8 cellular contexts compared by ENCODE assay signal in the genomic region with DNA sequence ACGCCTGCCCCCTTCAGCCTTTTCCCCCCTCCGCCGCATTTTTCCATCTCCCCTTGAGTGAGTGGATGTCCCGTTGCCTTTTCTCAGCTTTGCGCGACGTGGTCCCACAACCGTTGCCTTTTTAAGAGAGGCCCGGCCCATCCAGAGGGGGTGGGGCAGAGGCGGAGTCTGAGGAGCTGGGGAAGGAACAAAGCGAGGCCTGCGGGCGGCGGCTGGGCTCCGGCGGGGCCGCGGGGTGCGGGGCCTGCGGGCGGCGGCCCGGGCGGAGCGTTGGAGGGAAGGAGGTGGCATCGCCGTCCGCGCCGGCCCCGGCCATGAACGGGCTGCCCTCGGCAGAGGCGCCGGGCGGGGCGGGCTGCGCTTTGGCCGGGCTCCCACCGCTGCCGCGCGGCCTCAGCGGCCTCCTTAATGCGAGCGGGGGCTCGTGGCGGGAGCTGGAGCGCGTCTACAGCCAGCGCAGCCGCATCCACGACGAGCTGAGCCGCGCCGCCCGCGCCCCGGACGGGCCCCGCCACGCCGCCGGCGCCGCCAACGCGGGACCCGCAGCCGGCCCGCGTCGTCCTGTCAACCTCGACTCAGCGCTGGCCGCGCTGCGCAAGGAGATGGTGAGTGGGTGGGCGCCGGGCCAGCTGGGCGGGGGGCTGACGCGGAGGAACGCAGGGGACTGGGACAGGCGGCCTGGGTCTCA. TPM values are rescaled to one million over a fixed set of nuclear protein-coding genes. Genes with fewer than 3 reads are reported as not detected.
A peak's percentile ranks its signal among the peaks of the same experiment; 100 is the strongest.
DNase-seq lines count a peak whose midpoint lies in the region; ATAC-seq and TF ChIP-seq lines count a peak whose summit lies in the region.

A gene (plus strand): TSS at position 183 of the 688 bp plus-strand sequence. CDS start 132 bp downstream, at position 315.

- H3K4me3 Mint-ChIP-seq in activated CD8-positive, alpha-beta T cell treated with anti-CD3 and anti-CD28 coated beads, Interleukin-2, amount 10 ng/mL, durations not matched to agents 7 days and 5 days = peak within 1 kb of the TSS; percentile 100

- TF ChIP-seq POLR2A in lower leg skin (IDR thresholded peaks at IDR 0.05) = no peak

- intact Hi-C loops in lower leg skin (cut with DNase I; ENCODE audit: low total_unique reads) = no loop called here

- ATAC-seq in activated CD8-positive, alpha-beta T cell treated with anti-CD3 and anti-CD28 coated beads, Interleukin-2, amount 10 ng/mL, durations not matched to agents 7 days and 5 days = peak; percentile 13
- no peak for ATAC-seq in GM19023 (IDR thresholded peaks at IDR 0.05; ENCODE audit: unreplicated experiment)

- H3K9me3 ChIP-seq in duodenal mucosa (ENCODE audit: control insufficient read depth in 1 of 2, low read length in 2 of 2) = no peaks in the 10 kb centered on the region

- POLR2A ChIA-PET in activated CD8-positive, alpha-beta T cell treated with anti-CD3 and anti-CD28 coated beads, Interleukin-2, amount 10 ng/mL, durations not matched to agents 7 days and 5 days (lab: Charles Lee) = interaction anchor here (0.6 to 6.0 kb wide), 19 partner anchors 13 to 326 kb away, joined by 3 to 38 read pairs (median 4); a partner anchor contains a TSS

- WGBS in lower leg skin, 2 donors = 1 to 2% methylated on average over 49 to 54 of the region's 86 CpGs

- H3K27ac Mint-ChIP-seq in activated CD8-positive, alpha-beta T cell treated with anti-CD3 and anti-CD28 coated beads, Interleukin-2, amount 10 ng/mL, durations not matched to agents 7 days and 5 days = peak within 1 kb of the TSS; percentile 99

- peaks cover 55 to 73% of the 10 kb centered on the region in 2 donors for H3K4me1 ChIP-seq in duodenal mucosa (ENCODE audit: control insufficient read depth in 1 of 2, insufficient read depth in 2 of 2, low read length in 2 of 2)

- H3K9me3 Mint-ChIP-seq in activated CD8-positive, alpha-beta T cell treated with anti-CD3 and anti-CD28 coated beads, Interleukin-2, amount 10 ng/mL, durations not matched to agents 7 days and 5 days (ENCODE audit: insufficient read depth) = no peaks in the 10 kb centered on the region

- no peaks in the 10 kb centered on the region for H3K36me3 ChIP-seq in duodenal mucosa (ENCODE audit: control insufficient read depth in 1 of 2, insufficient read depth in 2 of 2, low read length in 2 of 2)

- H3K27me3 Mint-ChIP-seq in activated CD8-positive, alpha-beta T cell treated with anti-CD3 and anti-CD28 coated beads, Interleukin-2, amount 10 ng/mL, durations not matched to agents 7 days and 5 days (ENCODE audit: low read depth) = no peaks in the 10 kb centered on the region

- H3K36me3 Mint-ChIP-seq in activated CD8-positive, alpha-beta T cell treated with anti-CD3 and anti-CD28 coated beads, Interleukin-2, amount 10 ng/mL, durations not matched to agents 7 days and 5 days (ENCODE audit: low read depth) = peaks cover 31% of the 10 kb centered on the region

- CTCF ChIA-PET in activated CD8-positive, alpha-beta T cell treated with anti-CD3 and anti-CD28 coated beads, Interleukin-2, amount 10 ng/mL, durations not matched to agents 7 days and 5 days (lab: Charles Lee) = interaction anchor here (1.0 to 4.7 kb wide), 16 partner anchors 9 to 156 kb away, joined by 3 to 95 read pairs (median 8); a partner anchor contains a TSS

- no peak for TF ChIP-seq CTCF in lower leg skin (IDR thresholded peaks at IDR 0.05)

- H3K4me1 Mint-ChIP-seq in activated CD8-positive, alpha-beta T cell treated with anti-CD3 and anti-CD28 coated beads, Interleukin-2, amount 10 ng/mL, durations not matched to agents 7 days and 5 days (ENCODE audit: low read depth) = peaks cover 61% of the 10 kb centered on the region

- peak within 1 kb of the TSS; percentile 83 to 94 for H3K4me3 ChIP-seq in duodenal mucosa (ENCODE audit: low read depth in 1 of 2, low read length in 2 of 2)
- H3K4me3 ChIP-seq in lower leg skin (ENCODE audit: low read depth, poor library complexity, severe bottlenecking) = peak within 1 kb of the TSS; percentile 35

- no peaks in the 10 kb centered on the region for H3K27me3 ChIP-seq in duodenal mucosa (ENCODE audit: control insufficient read depth in 1 of 2, insufficient read depth in 2 of 2, low read length in 2 of 2)

- H3K9ac ChIP-seq in duodenal mucosa (ENCODE audit: low read depth in 1 of 2, low read length in 2 of 2) = peak within 1 kb of the TSS; percentile 77 to 94

- H3K27ac ChIP-seq in duodenal mucosa (ENCODE audit: low read depth, low read length) = peak within 1 kb of the TSS; percentile 50

- DNase-seq in A172 (ENCODE audit: low spot score) (peak; percentile 71), H4 (ENCODE audit: low spot score) (peak; percentile 76), NCI-H748 treated with DMSO at 0.1 percent for 48 hours (lab: John Stamatoyannopoulos, UW) (peak; percentile 60), lower leg skin (ENCODE audit: low spot score in 2 of 2) (peak; percentile 91 to 98)
- peak; percentile 95 for DNase-seq in activated CD8-positive, alpha-beta T cell treated with anti-CD3 and anti-CD28 coated beads, Interleukin-2, amount 10 ng/mL, durations not matched to agents 7 days and 5 days
- peak; percentile 89 for DNase-seq in stimulated activated CD4-positive, alpha-beta T cell treated with anti-CD3 and anti-CD28 coated beads, Interleukin-4, amount 100 ng/mL, for 24 hours

RNA-seq across cellular contexts. Expression of the gene that starts here (rescaled TPM):
- total RNA-seq in A172 (2014; rRNA removed; shearing (Covaris generic)) = 39.2 and 62.8 TPM in 2 replicates
- 27.5 and 43.1 TPM in 2 replicates for total RNA-seq in H4 (2014; rRNA removed; shearing (Covaris generic))
- total RNA-seq in activated CD8-positive, alpha-beta T cell treated with anti-CD3 and anti-CD28 coated beads, Interleukin-2, amount 10 ng/mL, durations not matched to agents 7 days and 5 days = 10 to 100 TPM; 32.0 to 33.6 TPM
- 10 to 100 TPM; 57.8 to 73.3 (median 61.2) TPM for total RNA-seq in lower leg skin
